Comparison of ENCODE assay signal across 8 cellular contexts in genomic region chr1:160285506-160285905, GRCh38. TPM values are rescaled to one million over a fixed set of nuclear protein-coding genes. Genes with fewer than 3 reads are reported as not detected.
DNase-seq lines count a peak whose midpoint lies in the region; ATAC-seq and TF ChIP-seq lines count a peak whose summit lies in the region.

No MANE protein-coding gene starts in this region.

- DNase-seq in activated naive CD4-positive, alpha-beta T cell treated with anti-CD3 and anti-CD28 coated beads, Interleukin-2, amount 10 ng/mL, durations not matched to agents 7 days and 5 days, result no peak
- DNase-seq in activated naive CD4-positive, alpha-beta T cell (lab: John Stamatoyannopoulos, UW), result no peak
- DNase-seq in activated naive CD8-positive, alpha-beta T cell treated with anti-CD3 and anti-CD28 coated beads, Interleukin-2, amount 10 ng/mL, durations not matched to agents 7 days and 5 days, result no peak
- DNase-seq in right lobe of liver (no peak), tibial artery (no peak), epidermal melanocyte (ENCODE audit: insufficient read length, low spot score) (no peak)
- no peak for DNase-seq in activated effector memory CD4-positive, alpha-beta T cell treated with anti-CD3 and anti-CD28 coated beads, Interleukin-2, amount 50 U/mL, for 16 hours

- peaks cover 33% of the 10 kb centered on the region for H3K36me3 Mint-ChIP-seq in activated naive CD4-positive, alpha-beta T cell treated with anti-CD3 and anti-CD28 coated beads, Interleukin-2, amount 10 ng/mL, durations not matched to agents 7 days and 5 days
- peaks cover 8% of the 10 kb centered on the region for H3K36me3 Mint-ChIP-seq in activated naive CD8-positive, alpha-beta T cell treated with anti-CD3 and anti-CD28 coated beads, Interleukin-2, amount 10 ng/mL, durations not matched to agents 7 days and 5 days

- no peak for TF ChIP-seq POLR2A in right lobe of liver (IDR thresholded peaks at IDR 0.05)

- no peaks in the 10 kb centered on the region for H3K9me3 ChIP-seq in right lobe of liver
- H3K9me3 ChIP-seq in tibial artery, result no peaks in the 10 kb centered on the region

- peak overlapping the region; percentile 98 for H3K4me3 Mint-ChIP-seq in activated naive CD4-positive, alpha-beta T cell treated with anti-CD3 and anti-CD28 coated beads, Interleukin-2, amount 10 ng/mL, durations not matched to agents 7 days and 5 days
- H3K4me3 Mint-ChIP-seq in activated naive CD8-positive, alpha-beta T cell treated with anti-CD3 and anti-CD28 coated beads, Interleukin-2, amount 10 ng/mL, durations not matched to agents 7 days and 5 days, result peak overlapping the region; percentile 99

- H3K27me3 ChIP-seq in right lobe of liver (no peaks in the 10 kb centered on the region), tibial artery (no peaks in the 10 kb centered on the region)

- CTCF ChIA-PET in activated naive CD4-positive, alpha-beta T cell treated with anti-CD3 and anti-CD28 coated beads, Interleukin-2, amount 10 ng/mL, durations not matched to agents 7 days and 5 days (lab: Charles Lee), result interaction anchor here (0.8 to 2.7 kb wide), 6 partner anchors 8 to 201 kb away, joined by 3 to 10 read pairs (median 4); partner anchors contain the start of gene DCAF8

- ATAC-seq in activated naive CD8-positive, alpha-beta T cell treated with anti-CD3 and anti-CD28 coated beads, Interleukin-2, amount 10 ng/mL, durations not matched to agents 7 days and 5 days (ENCODE audit: low read depth), result no peak
- ATAC-seq in right lobe of liver (no peak), GM18907 (IDR thresholded peaks at IDR 0.05; ENCODE audit: unreplicated experiment) (no peak)

- peaks cover 3 to 50% (median 19%) of the 10 kb centered on the region in 4 donors for H3K36me3 ChIP-seq in right lobe of liver
- peaks cover 42 to 46% (median 42%) of the 10 kb centered on the region in 3 donors for H3K36me3 ChIP-seq in tibial artery

- no peak for TF ChIP-seq CTCF in right lobe of liver (IDR thresholded peaks at IDR 0.05)
- TF ChIP-seq CTCF in tibial artery (IDR thresholded peaks at IDR 0.05), result no peak

- no peak overlapping the region for H3K27ac Mint-ChIP-seq in activated naive CD4-positive, alpha-beta T cell treated with anti-CD3 and anti-CD28 coated beads, Interleukin-2, amount 10 ng/mL, durations not matched to agents 7 days and 5 days
- peak overlapping the region; percentile 97 for H3K27ac Mint-ChIP-seq in activated naive CD8-positive, alpha-beta T cell treated with anti-CD3 and anti-CD28 coated beads, Interleukin-2, amount 10 ng/mL, durations not matched to agents 7 days and 5 days

- H3K9me3 Mint-ChIP-seq in activated naive CD4-positive, alpha-beta T cell treated with anti-CD3 and anti-CD28 coated beads, Interleukin-2, amount 10 ng/mL, durations not matched to agents 7 days and 5 days, result no peaks in the 10 kb centered on the region
- no peaks in the 10 kb centered on the region for H3K9me3 Mint-ChIP-seq in activated naive CD8-positive, alpha-beta T cell treated with anti-CD3 and anti-CD28 coated beads, Interleukin-2, amount 10 ng/mL, durations not matched to agents 7 days and 5 days

- peaks cover 20% of the 10 kb centered on the region for H3K4me1 Mint-ChIP-seq in activated naive CD4-positive, alpha-beta T cell treated with anti-CD3 and anti-CD28 coated beads, Interleukin-2, amount 10 ng/mL, durations not matched to agents 7 days and 5 days
- peaks cover 19% of the 10 kb centered on the region for H3K4me1 Mint-ChIP-seq in activated naive CD8-positive, alpha-beta T cell treated with anti-CD3 and anti-CD28 coated beads, Interleukin-2, amount 10 ng/mL, durations not matched to agents 7 days and 5 days

- no peaks in the 10 kb centered on the region for H3K27me3 Mint-ChIP-seq in activated naive CD4-positive, alpha-beta T cell treated with anti-CD3 and anti-CD28 coated beads, Interleukin-2, amount 10 ng/mL, durations not matched to agents 7 days and 5 days
- no peaks in the 10 kb centered on the region for H3K27me3 Mint-ChIP-seq in activated naive CD8-positive, alpha-beta T cell treated with anti-CD3 and anti-CD28 coated beads, Interleukin-2, amount 10 ng/mL, durations not matched to agents 7 days and 5 days

- 82% methylated on average over 9 of the region's 23 CpGs for WGBS in right lobe of liver (ENCODE audit: insufficient coverage, low coverage, low lambda C conversion rate, missing lambda C conversion rate)

- no peak overlapping the region for H3K27ac ChIP-seq in right lobe of liver
- H3K27ac ChIP-seq in tibial artery, result no peak overlapping the region

- H3K4me3 ChIP-seq in right lobe of liver, result peak overlapping the region; percentile 84 to 98 (median 92)
- peak overlapping the region; percentile 69 to 92 for H3K4me3 ChIP-seq in tibial artery

- POLR2A ChIA-PET in activated naive CD8-positive, alpha-beta T cell treated with anti-CD3 and anti-CD28 coated beads, Interleukin-2, amount 10 ng/mL, durations not matched to agents 7 days and 5 days (lab: Charles Lee), result interaction anchor here (0.9 to 2.2 kb wide), 2 partner anchors 24 to 58 kb away, joined by 3 to 49 read pairs; partner anchors contain the start of genes COPA, DCAF8 and NCSTN

- intact Hi-C loops in right lobe of liver (cut with DNase I), result no loop called here
- intact Hi-C loops in tibial artery (cut with DNase I; ENCODE audit: low total_unique reads), result no loop called here

- H3K4me1 ChIP-seq in right lobe of liver, result peaks cover 0 to 27% (median 7%) of the 10 kb centered on the region in 4 donors
- peaks cover 0 to 24% (median 16%) of the 10 kb centered on the region in 4 donors for H3K4me1 ChIP-seq in tibial artery

RNA-seq across cellular contexts. Expression of gene PEX19, which starts 0.6 kb away (rescaled TPM):
- total RNA-seq in activated naive CD8-positive, alpha-beta T cell treated with anti-CD3 and anti-CD28 coated beads, Interleukin-2, amount 10 ng/mL, durations not matched to agents 7 days and 5 days, result 10 to 100 TPM; 59.0 to 65.4 TPM
- 10 to 100 TPM; 55.8 to 96.2 (median 84.1) TPM for total RNA-seq in right lobe of liver

RNA-seq across cellular contexts. Expression of gene DCAF8, which starts 23.2 kb away (rescaled TPM):
- 100 to 1,000 TPM; 147 to 150 TPM for total RNA-seq in activated naive CD8-positive, alpha-beta T cell treated with anti-CD3 and anti-CD28 coated beads, Interleukin-2, amount 10 ng/mL, durations not matched to agents 7 days and 5 days
- total RNA-seq in right lobe of liver, result 100 to 1,000 TPM in 4 of 6 experiments, 10 to 100 TPM in 2; 80.2 to 137 (median 110) TPM

RNA-seq across cellular contexts. Expression of gene COPA, which starts 57.5 kb away (rescaled TPM):
- 100 to 1,000 TPM; 119 to 137 TPM for total RNA-seq in activated naive CD8-positive, alpha-beta T cell treated with anti-CD3 and anti-CD28 coated beads, Interleukin-2, amount 10 ng/mL, durations not matched to agents 7 days and 5 days
- 100 to 1,000 TPM in 4 of 6 experiments, 10 to 100 TPM in 2; 75.5 to 109 (median 103) TPM for total RNA-seq in right lobe of liver

RNA-seq across cellular contexts. Expression of gene NCSTN, which starts 57.7 kb away (rescaled TPM):
- 10 to 100 TPM; 66.6 to 67.1 TPM for total RNA-seq in activated naive CD8-positive, alpha-beta T cell treated with anti-CD3 and anti-CD28 coated beads, Interleukin-2, amount 10 ng/mL, durations not matched to agents 7 days and 5 days
- 10 to 100 TPM; 31.1 to 45.7 (median 39.0) TPM for total RNA-seq in right lobe of liver
